19 cellular contexts compared by ENCODE assay signal in the genomic region with DNA sequence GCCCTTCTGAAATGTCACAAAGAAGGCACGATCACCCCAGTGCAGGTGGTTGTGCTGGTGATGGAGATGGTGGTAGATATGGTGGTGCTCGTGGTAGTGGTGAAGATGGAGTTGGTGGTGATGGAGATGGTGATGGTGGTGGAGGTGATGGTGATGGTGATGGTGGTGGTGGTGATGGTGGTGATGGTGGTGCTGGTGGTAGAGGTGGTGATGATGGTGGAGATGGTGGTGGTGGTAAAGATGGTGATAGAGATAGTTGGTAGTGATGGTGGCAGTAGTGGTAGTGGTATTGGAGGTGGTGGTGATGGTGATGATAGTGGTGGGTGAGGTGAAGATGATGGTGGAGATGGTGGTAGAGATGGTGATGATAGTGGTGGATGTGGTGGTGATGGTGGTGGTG.
"Had no signal": no experiment of that assay in that cellular context is flagged by ENCODE, and none has a peak within 500 bp of the region (broad histone marks: within the 10 kb centered on the region; RNA-seq: fewer than 3 reads in every experiment).

No MANE protein-coding gene starts in this region.

- H3K27me3 Mint-ChIP-seq: effector memory CD8-positive, alpha-beta T cell had no signal

- H3K4me3 ChIP-seq: heart left ventricle, mucosa of descending colon, ovary, right atrium auricular region, suprapubic skin, tibial artery had no signal

- H3K4me3 Mint-ChIP-seq: effector memory CD8-positive, alpha-beta T cell; naive thymus-derived CD8-positive, alpha-beta T cell had no signal

- H3K4me1 ChIP-seq: foreskin keratinocyte, heart left ventricle, right atrium auricular region, suprapubic skin, tibial artery had no signal

- H3K27ac Mint-ChIP-seq: effector memory CD8-positive, alpha-beta T cell; naive thymus-derived CD8-positive, alpha-beta T cell had no signal

- H3K36me3 ChIP-seq: heart left ventricle, ovary, right atrium auricular region, suprapubic skin, tibial artery had no signal

- H3K27ac ChIP-seq: foreskin keratinocyte, heart left ventricle, ovary, right atrium auricular region, suprapubic skin, tibial artery had no signal

- DNase-seq: central memory CD4-positive, alpha-beta T cell; effector memory CD8-positive, alpha-beta T cell; erythroblast; foreskin keratinocyte; heart left ventricle; hippocampal formation; kidney glomerular epithelial cell; mammary epithelial cell; mucosa of descending colon; naive thymus-derived CD8-positive, alpha-beta T cell; nucleus accumbens; ovary; small intestine; stimulated activated CD4-positive, alpha-beta T cell treated with anti-CD3 and anti-CD28 coated beads, Interleukin-2, amount 100 ng/mL, for 48 hours; stimulated activated naive CD4-positive, alpha-beta T cell treated with Interleukin-2 at 50 U/mL for 16 hours; tibial artery had no signal

- ATAC-seq: effector memory CD8-positive, alpha-beta T cell; foreskin keratinocyte; heart left ventricle; left lobe of liver; mucosa of descending colon; naive thymus-derived CD8-positive, alpha-beta T cell had no signal

- H3K9me3 ChIP-seq: heart left ventricle, mucosa of descending colon, ovary, right atrium auricular region, tibial artery had no signal

- H3K36me3 Mint-ChIP-seq: naive thymus-derived CD8-positive, alpha-beta T cell had no signal

- H3K27me3 ChIP-seq: foreskin keratinocyte, ovary, right atrium auricular region, suprapubic skin, tibial artery had no signal
